In the genomic region with DNA sequence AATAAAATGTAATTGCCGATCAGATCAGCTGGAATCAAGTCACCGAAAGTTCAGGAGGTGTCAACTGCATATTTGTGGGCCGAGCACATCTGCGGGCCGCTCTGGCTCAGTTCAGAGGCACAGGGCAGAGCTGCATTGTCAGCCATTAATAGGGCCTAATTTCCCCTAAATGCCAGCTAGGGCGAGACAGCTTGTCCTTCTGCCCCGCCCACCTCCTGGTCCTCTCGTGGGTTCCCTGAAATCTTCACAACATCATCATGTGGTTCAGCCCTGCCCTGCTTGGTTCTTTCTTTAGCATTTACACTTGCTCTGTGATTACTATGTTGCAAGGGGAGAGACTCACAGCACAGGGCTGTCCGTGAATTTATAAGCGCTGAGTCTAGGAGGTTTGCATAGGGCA, we compare ENCODE assay signal across 8 cellular contexts.
DNase-seq lines count a peak whose midpoint lies in the region; ATAC-seq and TF ChIP-seq lines count a peak whose summit lies in the region.
"Had no signal": no experiment of that assay in that cellular context is flagged by ENCODE, and none has a peak within 500 bp of the region (broad histone marks: within the 10 kb centered on the region; RNA-seq: fewer than 3 reads in every experiment).

No MANE protein-coding gene starts in this region.

- H2AFZ ChIP-seq in IMR-90 (replicated peaks; ENCODE audit: low read length, poor library complexity), result peak overlapping the region; percentile 80

- H2AK5ac ChIP-seq in IMR-90 (ENCODE audit: low read depth, low read length), result peak overlapping the region; percentile 72

- no peak overlapping the region for H3K4me2 ChIP-seq in IMR-90 (ENCODE audit: low read depth, low read length)

- intact Hi-C loops in IMR-90 (cut with micrococcal nuclease) (no loop called here), left lung (cut with DNase I) (no loop called here), thyroid gland (cut with DNase I) (no loop called here)
- intact Hi-C loops in activated CD4-positive, alpha-beta T cell treated with anti-CD3 and anti-CD28 coated beads for 36 hours (cut with DNase I, micrococcal nuclease), result no loop called here

- H3K18ac ChIP-seq in IMR-90 (ENCODE audit: low read depth, low read length), result no peak overlapping the region

- H3K27me3 ChIP-seq in IMR-90 (ENCODE audit: control insufficient read depth, insufficient read depth, low read length), result no peaks in the 10 kb centered on the region
- H3K27me3 ChIP-seq in left lung, result no peaks in the 10 kb centered on the region
- no peaks in the 10 kb centered on the region for H3K27me3 ChIP-seq in thyroid gland

- H4K5ac ChIP-seq in IMR-90 (ENCODE audit: low read depth, low read length), result no peak overlapping the region

- H3K9me3 Mint-ChIP-seq in activated CD4-positive, alpha-beta T cell treated with anti-CD3 and anti-CD28 coated beads for 36 hours (ENCODE audit: low read depth), result no peaks in the 10 kb centered on the region
- H3K9me3 Mint-ChIP-seq: T-cell had no signal

- TF ChIP-seq CTCF in IMR-90 (conservative IDR thresholded peaks at IDR 0.05; ENCODE audit: low read depth, low read length) (no peak), left lung (IDR thresholded peaks at IDR 0.05) (no peak), thyroid gland (IDR thresholded peaks at IDR 0.05) (no peak)

- BruUV-seq in IMR-90 (replicated peaks; lab: Mats Ljungman, UMichigan), result no TSS peak

- peak overlapping the region; percentile 23; the same call in 1 of the 2 replicates for H2BK20ac ChIP-seq in IMR-90 (ENCODE audit: low read depth, low read length)

- H4K8ac ChIP-seq in IMR-90 (ENCODE audit: low read depth in 2 of 2, low read length in 2 of 2), result peak overlapping the region in 1 of 2 experiments; percentile 15; a peak in 1 of 4 replicates

- H3K4me3 Mint-ChIP-seq in activated CD4-positive, alpha-beta T cell treated with anti-CD3 and anti-CD28 coated beads for 36 hours, result no peak overlapping the region
- H3K4me3 Mint-ChIP-seq: T-cell had no signal

- in situ Hi-C loops in IMR-90 (cut with MboI; ENCODE audit: low sequenced_read_pairs), result no loop called here

- H3K14ac ChIP-seq in IMR-90 (replicated peaks; ENCODE audit: low read depth, low read length), result 0 out of 2 replicates have a peak overlapping the region, but pooled peaks have one; percentile 11

- H3K4me3 ChIP-seq in IMR-90 (ENCODE audit: insufficient read depth, low read depth, low read length), result no peak overlapping the region
- no peak overlapping the region for H3K4me3 ChIP-seq in left lung
- H3K4me3 ChIP-seq in thyroid gland (replicated peaks in 1 of 3), result no peak overlapping the region

- DNase-seq in IMR-90 (no peak), astrocyte of the hippocampus (ENCODE audit: low read depth, low spot score) (peak; percentile 28), left lung (peak; percentile 81 to 82), thyroid gland (peak; percentile 14 to 34), NCI-H1105 treated with DMSO at 0.1 percent for 48 hours (lab: John Stamatoyannopoulos, UW) (no peak), NCI-H82 treated with DMSO at 0.1 percent for 48 hours (lab: John Stamatoyannopoulos, UW; ENCODE audit: unreplicated experiment) (no peak)
- DNase-seq in activated CD4-positive, alpha-beta T cell treated with anti-CD3 and anti-CD28 coated beads for 36 hours, result no peak

- H3K4me1 Mint-ChIP-seq in activated CD4-positive, alpha-beta T cell treated with anti-CD3 and anti-CD28 coated beads for 36 hours, result peaks cover 33% of the 10 kb centered on the region

- H3K36me3 ChIP-seq in IMR-90 (ENCODE audit: control insufficient read depth, insufficient read depth, low read length), result no peaks in the 10 kb centered on the region
- H3K36me3 ChIP-seq in left lung, result no peaks in the 10 kb centered on the region
- no peaks in the 10 kb centered on the region for H3K36me3 ChIP-seq in thyroid gland

- H3K4me1 ChIP-seq in IMR-90 (ENCODE audit: control insufficient read depth, insufficient read depth, low read length) (peaks cover 7% of the 10 kb centered on the region), left lung (peaks cover 25 to 75% of the 10 kb centered on the region in 2 donors), thyroid gland (peaks cover 0 to 27% of the 10 kb centered on the region in 2 donors)

- no peak overlapping the region for H4K91ac ChIP-seq in IMR-90 (ENCODE audit: insufficient read depth, low read depth, low read length)

- no peaks in the 10 kb centered on the region for H3K27me3 Mint-ChIP-seq in activated CD4-positive, alpha-beta T cell treated with anti-CD3 and anti-CD28 coated beads for 36 hours
- H3K27me3 Mint-ChIP-seq: T-cell had no signal

- no peak overlapping the region; the same call in 2 of the 3 replicates for H2BK15ac ChIP-seq in IMR-90 (ENCODE audit: low read depth, low read length)

- H3K4ac ChIP-seq in IMR-90 (ENCODE audit: low read depth, low read length), result peak overlapping the region; percentile 42; the same call in 1 of the 2 replicates

- H3K27ac Mint-ChIP-seq in activated CD4-positive, alpha-beta T cell treated with anti-CD3 and anti-CD28 coated beads for 36 hours, result no peak overlapping the region

- H3K36me3 Mint-ChIP-seq in activated CD4-positive, alpha-beta T cell treated with anti-CD3 and anti-CD28 coated beads for 36 hours (ENCODE audit: low read depth), result peaks cover 5% of the 10 kb centered on the region

- H2AK9ac ChIP-seq in IMR-90 (replicated peaks; ENCODE audit: low read depth, low read length, poor library complexity), result peak overlapping the region; percentile 55

- TF ChIP-seq POLR2A in IMR-90 (IDR thresholded peaks at IDR 0.05; ENCODE audit: low read depth, low read length), result no peak
- no peak for TF ChIP-seq POLR2A in thyroid gland (IDR thresholded peaks at IDR 0.05)

- peaks cover 19% of the 10 kb centered on the region for H3K9me1 ChIP-seq in IMR-90 (ENCODE audit: insufficient read depth, low read length)

- 80% methylated on average over 4 of the region's 10 CpGs; no CpG with 5 or more reads in 1 of the 2 experiments for WGBS in IMR-90 (ENCODE audit: extremely low coverage in 2 of 2, insufficient read length in 1 of 2), 2 experiments
- WGBS in thyroid gland, 2 donors, result 75 to 83% methylated on average over 10 of the region's 10 CpGs

- H3K9me3 ChIP-seq in IMR-90 (ENCODE audit: control insufficient read depth, insufficient read depth, low read length) (no peaks in the 10 kb centered on the region), left lung (no peaks in the 10 kb centered on the region), thyroid gland (no peaks in the 10 kb centered on the region)

- no peak for ATAC-seq in IMR-90 (ENCODE audit: low read depth)
- ATAC-seq in left lung, result peak; percentile 50
- no peak for ATAC-seq in activated CD4-positive, alpha-beta T cell treated with anti-CD3 and anti-CD28 coated beads for 36 hours
- ATAC-seq: T-cell had no signal

- H3K9ac ChIP-seq in IMR-90 (ENCODE audit: low read depth, low read length), result no peak overlapping the region

- TF ChIP-seq RAD21 in IMR-90 (IDR thresholded peaks at IDR 0.05; ENCODE audit: low read length), result no peak

- no peak overlapping the region for H3K23ac ChIP-seq in IMR-90 (ENCODE audit: low read depth, low read length)

- no peak overlapping the region for H3K56ac ChIP-seq in IMR-90 (ENCODE audit: extremely low read depth, insufficient read depth, low read length)

- H2BK120ac ChIP-seq in IMR-90 (ENCODE audit: low read depth, low read length), result peak overlapping the region; percentile 47

- dilution Hi-C loops in IMR-90 (cut with HindIII; ENCODE audit: low sequenced_read_pairs, unreplicated experiment), result no loop called here

- H3K27ac ChIP-seq in IMR-90 (ENCODE audit: insufficient read depth, low read length), result no peak overlapping the region
- peak overlapping the region; percentile 70 to 91 for H3K27ac ChIP-seq in left lung
- peak overlapping the region in 1 of 3 donors; percentile 39 for H3K27ac ChIP-seq in thyroid gland

- CTCF ChIA-PET in IMR-90 (lab: Yijun Ruan, JAX), result no interaction called here
- CTCF ChIA-PET in activated CD4-positive, alpha-beta T cell treated with anti-CD3 and anti-CD28 coated beads for 36 hours (lab: Charles Lee), result interaction anchor here (0.8 kb wide), 1 partner anchor 105 kb away, joined by 3 read pairs; no protein-coding TSS in a partner anchor

- H4K20me1 ChIP-seq in IMR-90 (ENCODE audit: insufficient read depth, low read length), result peaks cover 7% of the 10 kb centered on the region; the same call in 1 of the 2 replicates

- no peak overlapping the region for H2BK5ac ChIP-seq in IMR-90 (ENCODE audit: low read depth, low read length, poor library complexity, severe bottlenecking)

- peaks cover 0 to 4% of the 10 kb centered on the region in 2 experiments; a peak in 1 of 4 replicates for H3K79me1 ChIP-seq in IMR-90 (ENCODE audit: low read depth in 1 of 2, low read length in 2 of 2)

- POLR2A ChIA-PET in IMR-90 (lab: Charles Lee; ENCODE audit: unreplicated experiment), result no interaction called here
- POLR2A ChIA-PET in activated CD4-positive, alpha-beta T cell treated with anti-CD3 and anti-CD28 coated beads for 36 hours (lab: Charles Lee), result no interaction called here

TF ChIP-seq in IMR-90, 13 proteins besides CTCF, POLR2A, EP300 and RAD21:
- TF ChIP-seq RFX5 (IDR thresholded peaks at IDR 0.05; ENCODE audit: low read depth, low read length) (no peak), BHLHE40 (IDR thresholded peaks at IDR 0.05; ENCODE audit: low read depth, low read length) (no peak), NFE2L2 (IDR thresholded peaks at IDR 0.05; ENCODE audit: low read depth, low read length) (no peak), MXI1 (IDR thresholded peaks at IDR 0.05; ENCODE audit: borderline replicate concordance, low read depth, low read length) (no peak)

Comparison
In these comparisons a context has a peak if more than half of its experiments do, and no peak if none do; other contexts are left out.
1. DNase-seq: peak in astrocyte of the hippocampus (single experiment), left lung (2 of 2) and thyroid gland (2 of 2); none in IMR-90 (single experiment), activated CD4-positive, alpha-beta T cell treated with anti-CD3 and anti-CD28 coated beads for 36 hours (single experiment), NCI-H1105 treated with DMSO at 0.1 percent for 48 hours (single experiment) and NCI-H82 treated with DMSO at 0.1 percent for 48 hours (single experiment).